ENCODE assay signal across 8 cellular contexts in the genomic region with DNA sequence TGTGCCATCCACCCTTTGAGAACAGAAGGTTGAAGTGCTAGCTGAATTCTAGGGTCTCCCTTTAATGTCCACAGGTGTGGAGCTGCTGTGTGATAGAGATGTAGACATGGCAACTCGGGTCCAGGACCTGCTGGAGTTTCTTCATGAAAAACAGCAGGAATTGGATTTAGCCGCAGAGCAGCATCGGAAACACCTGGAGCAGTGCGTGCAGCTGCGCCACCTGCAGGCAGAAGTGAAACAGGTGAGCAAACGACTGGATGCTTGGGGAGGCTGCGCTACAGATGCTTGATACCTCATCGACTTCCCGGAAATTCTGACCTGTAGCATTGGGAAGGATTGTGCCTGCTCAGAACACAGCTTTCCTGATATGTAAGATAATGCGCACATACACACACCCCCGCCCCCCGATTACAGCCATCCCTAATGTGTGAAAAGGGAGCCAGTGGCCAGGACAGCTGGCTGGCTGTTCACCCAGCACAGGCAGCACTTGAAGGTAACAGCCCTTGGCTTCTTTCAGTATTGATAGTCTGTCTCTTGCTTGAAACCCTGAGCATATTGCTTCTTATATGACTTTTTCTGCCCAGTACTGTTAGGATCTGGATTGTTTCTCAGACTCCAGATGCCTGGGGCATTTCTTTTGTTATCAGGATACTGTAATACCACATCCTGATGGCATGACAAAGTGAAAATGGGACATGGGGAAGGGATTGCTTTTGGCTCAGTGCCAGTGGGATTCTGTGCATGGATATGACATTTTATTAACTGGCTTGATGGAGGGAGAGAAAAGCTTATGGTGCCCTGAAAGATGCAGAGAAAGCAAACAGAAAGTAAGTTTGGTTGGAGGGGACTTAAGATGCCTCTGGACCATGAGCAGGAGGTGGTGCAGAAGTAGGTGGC.
A peak's percentile ranks its signal among the peaks of the same experiment; 100 is the strongest.
DNase-seq lines count a peak whose midpoint lies in the region; ATAC-seq and TF ChIP-seq lines count a peak whose summit lies in the region.

No MANE protein-coding gene starts in this region.

- H3K27ac Mint-ChIP-seq in H9 (no peak overlapping the region; a peak in 3 of 7 replicates), glutamatergic neuron (ENCODE audit: unreplicated experiment) (no peak overlapping the region)
- peak overlapping the region; percentile 78 for H3K27ac Mint-ChIP-seq in T-helper 2 cell treated with Interferon-gamma antibody and Interleukin-4, amounts not matched to agents 5 μg/mL and 100 μg/mL, for 36 hours

- H2BK20ac ChIP-seq in H9 (ENCODE audit: low read depth, low read length, poor library complexity, severe bottlenecking): no peak overlapping the region

- H3K79me2 ChIP-seq in H9 (ENCODE audit: insufficient read depth, low read length): no peaks in the 10 kb centered on the region

- peaks cover 48 to 84% (median 82%) of the 10 kb centered on the region in 3 experiments; a peak in 6 of 7 replicates for H3K36me3 Mint-ChIP-seq in H9 (ENCODE audit: insufficient read depth in 1 of 3, low read depth in 3 of 3)
- no peaks in the 10 kb centered on the region for H3K36me3 Mint-ChIP-seq in T-helper 2 cell treated with Interferon-gamma antibody and Interleukin-4, amounts not matched to agents 5 μg/mL and 100 μg/mL, for 36 hours (ENCODE audit: low read depth)
- peaks cover 17% of the 10 kb centered on the region for H3K36me3 Mint-ChIP-seq in glutamatergic neuron (ENCODE audit: unreplicated experiment)

- H4K5ac ChIP-seq in H9 (ENCODE audit: insufficient read length, low read depth, low read length): no peak overlapping the region

- no peak overlapping the region for H3K27ac ChIP-seq in H9 (ENCODE audit: insufficient read length, low read depth, low read length)

- no peak overlapping the region for H2BK15ac ChIP-seq in H9 (ENCODE audit: low read depth, low read length)

- H3K9me3 ChIP-seq in H9 (ENCODE audit: control insufficient read depth, low read depth, low read length): no peaks in the 10 kb centered on the region

- no peak overlapping the region for H4K91ac ChIP-seq in H9 (ENCODE audit: insufficient read length, low read depth, low read length)

- H3K56ac ChIP-seq in H9 (ENCODE audit: insufficient read length, low read depth, low read length): no peak overlapping the region

- H3K4ac ChIP-seq in H9 (ENCODE audit: low read depth, low read length): no peak overlapping the region

- H3K9ac ChIP-seq in H9 (ENCODE audit: extremely low read depth, insufficient read length, low read length): no peak overlapping the region

- no peaks in the 10 kb centered on the region for H3K23me2 ChIP-seq in H9 (ENCODE audit: insufficient read length, low read depth, low read length, poor library complexity, severe bottlenecking)

- H3K4me2 ChIP-seq in H9 (ENCODE audit: insufficient read depth, insufficient read length, low read length): no peak overlapping the region

- no CpG with 5 or more reads among the region's 12 CpGs for WGBS in H9 (ENCODE audit: extremely low coverage, insufficient read length, low lambda C conversion rate)

- H3K23ac ChIP-seq in H9 (ENCODE audit: insufficient read length, low read depth, low read length): no peak overlapping the region

- H3K4me1 ChIP-seq in H9 (ENCODE audit: insufficient read depth, low read length): no peaks in the 10 kb centered on the region

- H2AFZ ChIP-seq in H9 (ENCODE audit: low read length): no peak overlapping the region

- no peak overlapping the region for H2BK5ac ChIP-seq in H9 (ENCODE audit: insufficient read length, low read length)

- H2AK5ac ChIP-seq in H9 (ENCODE audit: insufficient read length, low read length): no peak overlapping the region

- no peaks in the 10 kb centered on the region for H4K20me1 ChIP-seq in H9 (ENCODE audit: control insufficient read depth, insufficient read depth, insufficient read length)

- H2BK120ac ChIP-seq in H9 (ENCODE audit: low read depth, low read length, poor library complexity, severe bottlenecking): no peak overlapping the region

- H3K27me3 Mint-ChIP-seq in H9 (ENCODE audit: low read depth) (no peaks in the 10 kb centered on the region; the same call in 1 of the 2 replicates), glutamatergic neuron (ENCODE audit: unreplicated experiment) (peaks cover 7% of the 10 kb centered on the region)
- H3K27me3 Mint-ChIP-seq in T-helper 2 cell treated with Interferon-gamma antibody and Interleukin-4, amounts not matched to agents 5 μg/mL and 100 μg/mL, for 36 hours (ENCODE audit: low read depth): no peaks in the 10 kb centered on the region

- H3K9me3 Mint-ChIP-seq in H9 (no peaks in the 10 kb centered on the region), glutamatergic neuron (ENCODE audit: unreplicated experiment) (peaks cover 1% of the 10 kb centered on the region)
- no peaks in the 10 kb centered on the region for H3K9me3 Mint-ChIP-seq in T-helper 2 cell treated with Interferon-gamma antibody and Interleukin-4, amounts not matched to agents 5 μg/mL and 100 μg/mL, for 36 hours

- H3K27me3 ChIP-seq in H9 (ENCODE audit: insufficient read depth, low read length): no peaks in the 10 kb centered on the region

- TF ChIP-seq CTCF in AG10803 (conservative IDR thresholded peaks at IDR 0.05; ENCODE audit: low read length): peak; percentile 45
- TF ChIP-seq CTCF in H9 (conservative IDR thresholded peaks at IDR 0.05): peak; percentile 87
- peak; percentile 73 for TF ChIP-seq CTCF in glutamatergic neuron (IDR thresholded peaks at IDR 0.05; ENCODE audit: partially characterized antibody, unreplicated experiment)

- H3K4me3 Mint-ChIP-seq in H9: no peak overlapping the region
- peak overlapping the region; percentile 68 for H3K4me3 Mint-ChIP-seq in T-helper 2 cell treated with Interferon-gamma antibody and Interleukin-4, amounts not matched to agents 5 μg/mL and 100 μg/mL, for 36 hours
- H3K4me3 Mint-ChIP-seq in glutamatergic neuron (ENCODE audit: unreplicated experiment): peak overlapping the region; percentile 32

- H3T11ph ChIP-seq in H9 (ENCODE audit: low read length): no peak overlapping the region

- DNase-seq in AG10803 (ENCODE audit: low read depth) (no peak), H9 (peak; percentile 82), glutamatergic neuron (no peak), A172 (ENCODE audit: low spot score) (no peak)
- no peak for DNase-seq in T-helper 2 cell treated with Interferon-gamma antibody and Interleukin-4, amounts not matched to agents 5 μg/mL and 100 μg/mL, for 36 hours (ENCODE audit: low spot score)
- DNase-seq in stimulated activated naive CD4-positive, alpha-beta T cell treated with Interleukin-2 at 50 U/mL for 16 hours (lab: John Stamatoyannopoulos, UW): no peak

- no peak overlapping the region for H3K4me3 ChIP-seq in AG10803 (ENCODE audit: low read length)

- H2BK12ac ChIP-seq in H9 (ENCODE audit: insufficient read length, low read depth, low read length): no peak overlapping the region

- H3K4me1 Mint-ChIP-seq in H9 (peaks cover 8 to 11% of the 10 kb centered on the region in 2 experiments; a peak in 3 of 4 replicates), glutamatergic neuron (ENCODE audit: low read depth, unreplicated experiment) (peaks cover 9% of the 10 kb centered on the region)
- peaks cover 50% of the 10 kb centered on the region for H3K4me1 Mint-ChIP-seq in T-helper 2 cell treated with Interferon-gamma antibody and Interleukin-4, amounts not matched to agents 5 μg/mL and 100 μg/mL, for 36 hours (ENCODE audit: low read depth)

- no peak overlapping the region for H3K14ac ChIP-seq in H9 (ENCODE audit: insufficient read depth, low read length)

- no peak overlapping the region for H4K8ac ChIP-seq in H9 (replicated peaks; ENCODE audit: insufficient read length, low read depth, low read length)

- ATAC-seq in HG02981 (IDR thresholded peaks at IDR 0.05; ENCODE audit: unreplicated experiment): no peak
- no peak for ATAC-seq in GM19455 (IDR thresholded peaks at IDR 0.05; ENCODE audit: unreplicated experiment)

- no peaks in the 10 kb centered on the region for H3K79me1 ChIP-seq in H9 (ENCODE audit: insufficient read depth, low read depth, low read length, poor library complexity, severe bottlenecking)

- H3K18ac ChIP-seq in H9 (ENCODE audit: insufficient read length, low read depth, low read length): no peak overlapping the region

Comparison
In these comparisons a context has a peak if more than half of its experiments do, and no peak if none do; other contexts are left out.
1. H3K4me3 Mint-ChIP-seq: peak in T-helper 2 cell treated with Interferon-gamma antibody and Interleukin-4, amounts not matched to agents 5 μg/mL and 100 μg/mL, for 36 hours (single experiment) and glutamatergic neuron (single experiment); none in H9 (0 of 2).
2. Peak in every context shown above with its lines, with median percentiles within 50 percentile points of each other: CTCF ChIP-seq.